20 cellular contexts compared by ENCODE assay signal in genomic region chr5:68352166-68352565, GRCh38.
"Had no signal": no experiment of that assay in that cellular context is flagged by ENCODE, and none has a peak within 500 bp of the region (broad histone marks: within the 10 kb centered on the region; RNA-seq: fewer than 3 reads in every experiment).

No MANE protein-coding gene starts in this region.

- DNase-seq: KBM-7, MV-4-11, NCI-H1048, NCI-H1105, NCI-H1417, NCI-H1436 treated with DMSO at 0.1 percent for 48 hours, NCI-H1694, NCI-H187 treated with DMSO at 0.1 percent for 48 hours, NCI-H2029 treated with DMSO at 0.1 percent for 48 hours, NCI-H2171 treated with DMSO at 0.1 percent for 48 hours, NCI-H345, NCI-H446 treated with DMSO at 0.1 percent for 48 hours, NCI-H510A treated with DMSO at 0.1 percent for 48 hours, NCI-H526, Right ventricle myocardium superior, RPMI8226, SIG-M5 had no signal

- H3K36me3 ChIP-seq: SJSA1 had no signal

- FAIRE-seq: RCC 7860 had no signal

- H3K9me3 ChIP-seq: SJSA1 had no signal

- H3K27me3 ChIP-seq: SJSA1 had no signal

- H3K4me1 ChIP-seq: SJSA1 had no signal

- H3K4me3 ChIP-seq: SJSA1, SK-N-MC had no signal

- H3K27ac ChIP-seq: SJSA1, SK-N-MC had no signal
